9 cellular contexts compared by ENCODE assay signal in genomic region chr7:13800694-13801448, GRCh38.
DNase-seq lines count a peak whose midpoint lies in the region; ATAC-seq and TF ChIP-seq lines count a peak whose summit lies in the region.
"Had no signal": no experiment of that assay in that cellular context is flagged by ENCODE, and none has a peak within 500 bp of the region (broad histone marks: within the 10 kb centered on the region; RNA-seq: fewer than 3 reads in every experiment).

No MANE protein-coding gene starts in this region.

- 64% methylated on average over 6 of the region's 6 CpGs for WGBS in mammary epithelial cell (ENCODE audit: low coverage, missing lambda C conversion rate)

- no peaks in the 10 kb centered on the region for H3K79me2 ChIP-seq in mammary epithelial cell (ENCODE audit: insufficient read depth, low read length)

- H4K20me1 ChIP-seq in mammary epithelial cell (ENCODE audit: insufficient read depth, low read length) = no peaks in the 10 kb centered on the region

- no peak overlapping the region for H3K4me2 ChIP-seq in mammary epithelial cell (ENCODE audit: insufficient read depth, low read depth, low read length)

- dilution Hi-C loops in mammary epithelial cell (cut with HindIII; ENCODE audit: low sequenced_read_pairs) = no loop called here

- intact Hi-C loops in mammary epithelial cell (cut with micrococcal nuclease) = no loop called here
- intact Hi-C loops in mucosa of descending colon (cut with DNase I, micrococcal nuclease) = no loop called here

- TF ChIP-seq CTCF in mammary epithelial cell (conservative IDR thresholded peaks at IDR 0.05 in 1 of 2, IDR thresholded peaks at IDR 0.05 in 1 of 2; ENCODE audit: extremely low read depth in 1 of 2, insufficient read depth in 1 of 2, low read depth in 1 of 2, low read length in 2 of 2) = no peak
- no peak for TF ChIP-seq CTCF in mucosa of descending colon (IDR thresholded peaks at IDR 0.05)

- H2AFZ ChIP-seq in mammary epithelial cell (ENCODE audit: low read depth, low read length) = no peak overlapping the region

- no TSS peak for BruUV-seq in mammary epithelial cell (replicated peaks; lab: Mats Ljungman, UMichigan)

- H3K4me3 ChIP-seq in mammary epithelial cell (replicated peaks in 1 of 3; ENCODE audit: insufficient read depth in 1 of 3, low read depth in 2 of 3, low read length in 3 of 3) (no peak overlapping the region), mucosa of descending colon (no peak overlapping the region)
- H3K4me3 ChIP-seq: esophagus muscularis mucosa had no signal

- H3K36me3 ChIP-seq in mammary epithelial cell (ENCODE audit: insufficient read depth, low read length) = no peaks in the 10 kb centered on the region
- no peaks in the 10 kb centered on the region for H3K36me3 ChIP-seq in mucosa of descending colon (ENCODE audit: low read depth)
- H3K36me3 ChIP-seq: esophagus muscularis mucosa had no signal

- peak overlapping the region; percentile 70 for H3K27ac ChIP-seq in mammary epithelial cell (ENCODE audit: insufficient read depth, low read depth, low read length)
- H3K27ac ChIP-seq: esophagus muscularis mucosa had no signal

- H3K9me3 ChIP-seq in mammary epithelial cell (replicated peaks; ENCODE audit: insufficient read depth, low read length) = no peaks in the 10 kb centered on the region
- no peaks in the 10 kb centered on the region for H3K9me3 ChIP-seq in mucosa of descending colon
- H3K9me3 ChIP-seq: esophagus muscularis mucosa had no signal

- in situ Hi-C loops in G401 (cut with HindIII; ENCODE audit: low sequenced_read_pairs) = no loop called here
- in situ Hi-C loops in mammary epithelial cell (cut with MboI; ENCODE audit: low sequenced_read_pairs in 2 of 2) = no loop called here

- H3K4me1 ChIP-seq in mammary epithelial cell (ENCODE audit: insufficient read depth, low read length) = peaks cover 8% of the 10 kb centered on the region
- no peaks in the 10 kb centered on the region for H3K4me1 ChIP-seq in mucosa of descending colon (ENCODE audit: low read depth)
- H3K4me1 ChIP-seq: esophagus muscularis mucosa had no signal

- DNase-seq in G401 (ENCODE audit: low spot score) (peak; percentile 94), NCI-H1694 (lab: John Stamatoyannopoulos, UW) (peak; percentile 69), mammary epithelial cell (peak; percentile 93), mucosa of descending colon (no peak)
- DNase-seq in effector CD8-positive, alpha-beta T cell (lab: John Stamatoyannopoulos, UW) = no peak

- no peaks in the 10 kb centered on the region for H3K27me3 ChIP-seq in mammary epithelial cell (ENCODE audit: insufficient read depth, low read length)
- H3K27me3 ChIP-seq: esophagus muscularis mucosa had no signal

- CTCF ChIA-PET in mammary epithelial cell (lab: Charles Lee; ENCODE audit: low non-redundant PET) = interaction anchor here (0.5 kb wide), 1 partner anchor 21 kb away, joined by 8 read pairs; no protein-coding TSS in a partner anchor

- H3K9ac ChIP-seq in mammary epithelial cell (ENCODE audit: insufficient read depth, low read length) = no peak overlapping the region

- ATAC-seq in mucosa of descending colon = peak; percentile 31
- no peak for ATAC-seq in HG02798 (IDR thresholded peaks at IDR 0.05; ENCODE audit: poor library complexity, unreplicated experiment)
- ATAC-seq in HG03460 (IDR thresholded peaks at IDR 0.05; ENCODE audit: unreplicated experiment) = no peak
- ATAC-seq: Panc1 had no signal

Comparison
In these comparisons a context has a peak if more than half of its experiments do, and no peak if none do; other contexts are left out.
1. DNase-seq: peak in G401 (single experiment), NCI-H1694 (single experiment) and mammary epithelial cell (single experiment); none in mucosa of descending colon (0 of 3) and effector CD8-positive, alpha-beta T cell (single experiment).